ENCODE assay signal across 16 cellular contexts in the genomic region with DNA sequence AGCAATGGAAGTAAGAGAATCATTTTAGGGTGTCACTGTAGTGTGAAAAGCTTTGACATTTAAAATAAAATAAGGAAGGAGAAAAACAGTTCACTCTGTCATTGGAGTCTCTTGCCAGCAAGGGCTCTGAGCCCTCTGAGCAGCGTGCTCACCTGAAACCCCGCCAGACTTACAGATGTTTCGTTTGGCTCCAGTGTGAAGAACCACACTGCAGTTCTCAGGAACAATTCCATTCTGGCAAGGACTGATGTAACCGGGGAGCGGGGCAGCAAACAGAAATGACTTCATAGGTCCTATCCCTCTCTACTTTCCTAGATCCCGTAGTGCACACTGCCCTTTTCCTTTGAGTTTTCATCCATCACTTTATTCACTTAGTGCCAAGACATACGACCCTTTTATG.
A peak's percentile ranks its signal among the peaks of the same experiment; 100 is the strongest.
DNase-seq lines count a peak whose midpoint lies in the region; ATAC-seq and TF ChIP-seq lines count a peak whose summit lies in the region.
"Had no signal": no experiment of that assay in that cellular context is flagged by ENCODE, and none has a peak within 500 bp of the region (broad histone marks: within the 10 kb centered on the region; RNA-seq: fewer than 3 reads in every experiment).

No MANE protein-coding gene starts in this region.

- peaks cover 34 to 46% of the 10 kb centered on the region in 2 donors for H3K4me1 ChIP-seq in gastrocnemius medialis

- H3K27me3 ChIP-seq in gastrocnemius medialis, result no peaks in the 10 kb centered on the region
- H3K27me3 ChIP-seq: upper lobe of left lung had no signal

- peaks cover 83% of the 10 kb centered on the region for H3K4me1 Mint-ChIP-seq in activated CD4-positive, alpha-beta T cell treated with anti-CD3 and anti-CD28 coated beads, Interleukin-2, amount 10 ng/mL, durations not matched to agents 24 days and 14 days
- peaks cover 27% of the 10 kb centered on the region for H3K4me1 Mint-ChIP-seq in mesothelial cell of epicardium

- TF ChIP-seq POLR2A in gastrocnemius medialis (IDR thresholded peaks at IDR 0.05), result no peak

- H3K9me3 ChIP-seq in gastrocnemius medialis, result no peaks in the 10 kb centered on the region

- intact Hi-C loops in activated CD4-positive, alpha-beta T cell treated with anti-CD3 and anti-CD28 coated beads, Interleukin-2, amount 10 ng/mL, durations not matched to agents 24 days and 14 days (cut with micrococcal nuclease), result no loop called here
- intact Hi-C loops in gastrocnemius medialis (cut with DNase I; ENCODE audit: low total_unique reads), result no loop called here

- ATAC-seq in gastrocnemius medialis, result peak; percentile 63 to 70
- ATAC-seq: activated T-cell treated with anti-CD3 and anti-CD28 coated beads, Interleukin-2, amount 50 U/mL, for 4 hours had no signal

- no peak overlapping the region for H3K4me3 ChIP-seq in fibroblast of mammary gland (ENCODE audit: control insufficient read depth, low read depth, low read length)
- no peak overlapping the region for H3K4me3 ChIP-seq in gastrocnemius medialis
- H3K4me3 ChIP-seq: SK-N-MC, upper lobe of left lung had no signal

- H3K36me3 ChIP-seq in gastrocnemius medialis, result no peaks in the 10 kb centered on the region

- H3K36me3 Mint-ChIP-seq in activated CD4-positive, alpha-beta T cell treated with anti-CD3 and anti-CD28 coated beads, Interleukin-2, amount 10 ng/mL, durations not matched to agents 24 days and 14 days (ENCODE audit: low read depth), result peaks cover 86% of the 10 kb centered on the region
- peaks cover 5% of the 10 kb centered on the region for H3K36me3 Mint-ChIP-seq in mesothelial cell of epicardium

- no peak overlapping the region for H3K4me3 Mint-ChIP-seq in activated CD4-positive, alpha-beta T cell treated with anti-CD3 and anti-CD28 coated beads, Interleukin-2, amount 10 ng/mL, durations not matched to agents 24 days and 14 days
- no peak overlapping the region for H3K4me3 Mint-ChIP-seq in mesothelial cell of epicardium

- TF ChIP-seq CTCF in fibroblast of mammary gland (conservative IDR thresholded peaks at IDR 0.05; ENCODE audit: control insufficient read depth, insufficient read depth, low read depth, low read length) (no peak), gastrocnemius medialis (IDR thresholded peaks at IDR 0.05 in 4 of 5, conservative IDR thresholded peaks at IDR 0.05 in 1 of 5) (no peak), mesothelial cell of epicardium (IDR thresholded peaks at IDR 0.05; ENCODE audit: unreplicated experiment) (no peak)

- DNase-seq in activated CD4-positive, alpha-beta T cell treated with anti-CD3 and anti-CD28 coated beads, Interleukin-2, amount 10 ng/mL, durations not matched to agents 24 days and 14 days, result no peak
- no peak for DNase-seq in activated CD4-positive, alpha-beta T cell treated with anti-CD3 and anti-CD28 coated beads, Interleukin-2, amount 50 U/mL, for 48 hours
- DNase-seq in RPMI8226 (peak; percentile 22), fibroblast of mammary gland (ENCODE audit: low read depth) (peak; percentile 56), gastrocnemius medialis (peak; percentile 25 to 50), mesothelial cell of epicardium (ENCODE audit: low spot score in 2 of 2, unreplicated experiment in 2 of 2) (no peak), NCI-H2029 treated with DMSO at 0.1 percent for 48 hours (lab: John Stamatoyannopoulos, UW) (no peak)
- DNase-seq in stimulated activated CD4-positive, alpha-beta T cell treated with anti-CD3 and anti-CD28 coated beads, Interleukin-12 subunit alpha, Interleukin-12 subunit beta, amount 100 ng/mL, for 4 hours, result no peak
- DNase-seq: activated T-cell treated with anti-CD3 and anti-CD28 coated beads, Interleukin-2, amount 50 U/mL, for 4 hours; cerebellar nuclear complex; DMS153; hippocampal formation; NCI-H2081; upper lobe of left lung had no signal

- peaks cover 10% of the 10 kb centered on the region for H3K9me3 Mint-ChIP-seq in activated CD4-positive, alpha-beta T cell treated with anti-CD3 and anti-CD28 coated beads, Interleukin-2, amount 10 ng/mL, durations not matched to agents 24 days and 14 days
- peaks cover 21% of the 10 kb centered on the region for H3K9me3 Mint-ChIP-seq in mesothelial cell of epicardium

- peak overlapping the region; percentile 94 for H3K27ac Mint-ChIP-seq in activated CD4-positive, alpha-beta T cell treated with anti-CD3 and anti-CD28 coated beads, Interleukin-2, amount 10 ng/mL, durations not matched to agents 24 days and 14 days
- no peak overlapping the region for H3K27ac Mint-ChIP-seq in mesothelial cell of epicardium

- in situ Hi-C loops in gastrocnemius medialis (cut with MboI; ENCODE audit: low sequenced_read_pairs in 4 of 4), result no loop called here

- peak overlapping the region in 1 of 4 donors; percentile 15 for H3K27ac ChIP-seq in gastrocnemius medialis
- H3K27ac ChIP-seq: epithelial cell of prostate, SK-N-MC had no signal

- H3K27me3 Mint-ChIP-seq in activated CD4-positive, alpha-beta T cell treated with anti-CD3 and anti-CD28 coated beads, Interleukin-2, amount 10 ng/mL, durations not matched to agents 24 days and 14 days, result no peaks in the 10 kb centered on the region
- peaks cover 19% of the 10 kb centered on the region for H3K27me3 Mint-ChIP-seq in mesothelial cell of epicardium (ENCODE audit: low read depth)

Comparison
In these comparisons a context has a peak if more than half of its experiments do, and no peak if none do; other contexts are left out.
1. DNase-seq: peak in RPMI8226 (single experiment), fibroblast of mammary gland (single experiment) and gastrocnemius medialis (2 of 2); none in activated CD4-positive, alpha-beta T cell treated with anti-CD3 and anti-CD28 coated beads, Interleukin-2, amount 10 ng/mL, durations not matched to agents 24 days and 14 days (single experiment), activated CD4-positive, alpha-beta T cell treated with anti-CD3 and anti-CD28 coated beads, Interleukin-2, amount 50 U/mL, for 48 hours (0 of 2), stimulated activated CD4-positive, alpha-beta T cell treated with anti-CD3 and anti-CD28 coated beads, Interleukin-12 subunit alpha, Interleukin-12 subunit beta, amount 100 ng/mL, for 4 hours (single experiment), mesothelial cell of epicardium (0 of 2) and NCI-H2029 treated with DMSO at 0.1 percent for 48 hours (single experiment).